ENCODE assay signal across 16 cellular contexts in the genomic region with DNA sequence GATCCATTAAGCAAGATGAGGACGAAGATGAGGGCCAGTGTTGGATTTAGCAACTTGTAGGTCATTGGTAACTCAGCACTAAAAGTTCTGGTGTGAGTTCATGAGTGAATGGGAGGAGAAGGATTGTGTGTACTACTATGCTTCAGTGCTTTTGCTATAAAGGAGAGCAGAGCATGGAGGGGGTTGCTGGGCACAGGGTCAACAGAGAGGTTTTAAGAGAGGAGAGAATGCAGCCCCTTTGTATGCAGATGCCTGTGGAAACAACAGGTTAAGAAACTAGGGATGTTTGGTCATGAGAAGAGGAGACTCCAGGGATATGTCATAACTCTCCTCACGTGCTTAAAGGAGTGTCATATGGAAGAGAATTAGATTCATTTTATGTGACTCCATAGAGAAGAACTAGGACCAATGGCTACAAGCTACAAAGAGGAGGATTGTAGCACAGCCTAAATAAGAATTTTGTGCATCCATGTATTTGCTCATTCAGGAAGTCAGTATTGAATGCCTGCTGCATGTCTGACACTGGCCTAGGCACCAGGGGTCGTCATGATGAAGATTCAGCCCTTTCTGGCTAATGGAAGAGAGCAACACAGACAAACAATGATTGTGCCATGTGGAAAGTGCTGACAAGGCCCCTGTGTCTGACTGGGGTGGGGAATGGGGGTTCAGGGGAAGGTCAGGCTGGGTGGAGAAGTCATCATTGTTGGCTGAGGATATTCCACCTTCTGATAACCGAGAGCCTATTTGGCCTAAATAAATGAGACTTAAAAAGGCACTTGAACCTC. TPM values are rescaled to one million over a fixed set of nuclear protein-coding genes. Genes with fewer than 3 reads are reported as not detected.
"Had no signal": no experiment of that assay in that cellular context is flagged by ENCODE, and none has a peak within 500 bp of the region (broad histone marks: within the 10 kb centered on the region; RNA-seq: fewer than 3 reads in every experiment).

No MANE protein-coding gene starts in this region.

- H3K27me3 Mint-ChIP-seq: type B pancreatic cell had no signal

- H3K4me3 Mint-ChIP-seq: memory B cell; naive thymus-derived CD4-positive, alpha-beta T cell; type B pancreatic cell had no signal

- H3K4me3 ChIP-seq: dorsolateral prefrontal cortex, heart left ventricle, left ventricle myocardium inferior, lower lobe of right lung, uterus had no signal

- H3K36me3 ChIP-seq: left ventricle myocardium inferior, lower lobe of right lung, uterus had no signal

- ATAC-seq: heart left ventricle; lower lobe of right lung; naive thymus-derived CD4-positive, alpha-beta T cell had no signal

- DNase-seq: cortex of kidney; dorsolateral prefrontal cortex; effector CD8-positive, alpha-beta T cell; foreskin melanocyte; heart left ventricle; hippocampal formation; left ventricle myocardium inferior; lower lobe of right lung; naive thymus-derived CD4-positive, alpha-beta T cell; small intestine; stimulated activated CD4-positive, alpha-beta T cell treated with anti-CD3 and anti-CD28 coated beads, Interleukin-12 subunit alpha, Interleukin-12 subunit beta, amount 100 ng/mL, for 4 hours; stimulated activated naive CD4-positive, alpha-beta T cell treated with Interleukin-2 at 50 U/mL for 16 hours; uterus had no signal

- H3K27ac Mint-ChIP-seq: memory B cell; naive thymus-derived CD4-positive, alpha-beta T cell; type B pancreatic cell had no signal

- H3K27me3 ChIP-seq: uterus had no signal

- H3K4me1 Mint-ChIP-seq: memory B cell; naive thymus-derived CD4-positive, alpha-beta T cell had no signal

- H3K9me3 ChIP-seq: heart left ventricle, left ventricle myocardium inferior, lower lobe of right lung, uterus had no signal

- FAIRE-seq: islet of Langerhans, small intestine had no signal

- H3K9me3 Mint-ChIP-seq: memory B cell; naive thymus-derived CD4-positive, alpha-beta T cell; type B pancreatic cell had no signal

- H3K27ac ChIP-seq: dorsolateral prefrontal cortex, heart left ventricle, left ventricle myocardium inferior, lower lobe of right lung had no signal

- H3K36me3 Mint-ChIP-seq: memory B cell; naive thymus-derived CD4-positive, alpha-beta T cell had no signal

RNA-seq across cellular contexts. Expression of gene KIRREL1, which starts 53.5 kb away (rescaled TPM):
- total RNA-seq: naive thymus-derived CD4-positive, alpha-beta T cell had no signal
